Comparison of ENCODE assay signal across 8 cellular contexts in the genomic region with DNA sequence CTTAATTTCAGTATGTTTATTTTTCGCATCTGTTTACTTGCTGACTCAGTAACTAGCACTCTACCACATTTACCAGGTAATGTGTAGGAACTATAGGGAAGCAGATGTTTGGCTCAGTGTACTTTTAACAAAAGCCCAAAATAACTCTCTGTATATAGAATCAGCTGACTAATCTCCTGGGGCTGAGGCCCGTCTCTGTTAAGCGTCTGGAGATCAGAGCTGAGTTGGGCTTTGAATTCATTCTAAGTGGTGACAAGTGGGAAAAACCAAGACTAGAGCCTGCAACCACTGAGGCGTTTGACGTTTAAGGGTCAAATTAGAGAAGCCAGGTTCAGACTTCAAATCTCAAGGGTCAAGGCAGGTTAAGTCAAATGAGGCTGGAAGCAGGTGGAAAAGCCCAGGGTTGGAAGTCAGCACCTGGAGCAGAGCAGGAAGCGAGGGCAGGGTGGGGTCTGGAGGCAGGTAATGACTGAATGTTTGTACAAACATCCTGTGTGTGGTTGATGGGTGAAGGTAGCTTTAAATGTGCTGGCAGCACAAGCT. TPM values are rescaled to one million over a fixed set of nuclear protein-coding genes. Genes with fewer than 3 reads are reported as not detected.
A peak's percentile ranks its signal among the peaks of the same experiment; 100 is the strongest.
DNase-seq lines count a peak whose midpoint lies in the region; ATAC-seq and TF ChIP-seq lines count a peak whose summit lies in the region.

No MANE protein-coding gene starts in this region.

- H3K36me3 ChIP-seq in neutrophil (no peaks in the 10 kb centered on the region), H7 (replicated peaks; ENCODE audit: control insufficient read depth, insufficient read depth, low read length) (no peaks in the 10 kb centered on the region)

- intact Hi-C loops in activated CD4-positive, alpha-beta memory T cell treated with anti-CD3 and anti-CD28 coated beads for 36 hours (cut with micrococcal nuclease) = no loop called here

- H3K4me3 ChIP-seq in neutrophil (ENCODE audit: low read depth in 1 of 2, low read length in 1 of 2) (no peak overlapping the region), H7 (ENCODE audit: insufficient read depth, low read depth, low read length) (no peak overlapping the region)

- no peaks in the 10 kb centered on the region for H3K9me3 ChIP-seq in neutrophil

- H3K4me1 Mint-ChIP-seq in activated CD4-positive, alpha-beta memory T cell treated with anti-CD3 and anti-CD28 coated beads for 36 hours (ENCODE audit: low read depth) = peaks cover 42% of the 10 kb centered on the region

- H3K4me3 Mint-ChIP-seq in activated CD4-positive, alpha-beta memory T cell treated with anti-CD3 and anti-CD28 coated beads for 36 hours = no peak overlapping the region

- no peaks in the 10 kb centered on the region for H3K27me3 Mint-ChIP-seq in activated CD4-positive, alpha-beta memory T cell treated with anti-CD3 and anti-CD28 coated beads for 36 hours

- no peaks in the 10 kb centered on the region for H3K36me3 Mint-ChIP-seq in activated CD4-positive, alpha-beta memory T cell treated with anti-CD3 and anti-CD28 coated beads for 36 hours

- CTCF ChIA-PET in activated CD4-positive, alpha-beta memory T cell treated with anti-CD3 and anti-CD28 coated beads for 36 hours (lab: Charles Lee) = no interaction called here

- H3K27ac Mint-ChIP-seq in activated CD4-positive, alpha-beta memory T cell treated with anti-CD3 and anti-CD28 coated beads for 36 hours = peak overlapping the region; percentile 26

- H3K27ac ChIP-seq in neutrophil = peak overlapping the region; percentile 16
- no peak overlapping the region for H3K27ac ChIP-seq in substantia nigra (ENCODE audit: low read depth, low read length, poor library complexity, severe bottlenecking)

- H3K4me1 ChIP-seq in neutrophil (ENCODE audit: control insufficient read depth in 1 of 2, insufficient read depth in 1 of 2, low read depth in 1 of 2, low read length in 1 of 2) = peaks cover 25 to 44% of the 10 kb centered on the region in 2 experiments

- no peak for ATAC-seq in HG03039 (IDR thresholded peaks at IDR 0.05; ENCODE audit: unreplicated experiment)

- DNase-seq in NCI-H82 (lab: John Stamatoyannopoulos, UW) (peak; percentile 37), NCI-H82 treated with DMSO at 0.1 percent for 48 hours (lab: John Stamatoyannopoulos, UW; ENCODE audit: unreplicated experiment) (no peak), NCI-H146 (lab: John Stamatoyannopoulos, UW) (peak; percentile 85), substantia nigra (lab: John Stamatoyannopoulos, UW) (no peak), H7 (no peak)
- peak; percentile 32 for DNase-seq in activated CD4-positive, alpha-beta memory T cell treated with anti-CD3 and anti-CD28 coated beads for 36 hours

- POLR2A ChIA-PET in activated CD4-positive, alpha-beta memory T cell treated with anti-CD3 and anti-CD28 coated beads for 36 hours (lab: Charles Lee) = interaction anchor here (0.5 to 1.2 kb wide), 2 partner anchors 35 kb away, joined by 3 to 4 read pairs; no protein-coding TSS in a partner anchor

- H3K9me3 Mint-ChIP-seq in activated CD4-positive, alpha-beta memory T cell treated with anti-CD3 and anti-CD28 coated beads for 36 hours = no peaks in the 10 kb centered on the region

- no peaks in the 10 kb centered on the region for H3K27me3 ChIP-seq in neutrophil
- peaks cover 9% of the 10 kb centered on the region; the same call in 1 of the 2 replicates for H3K27me3 ChIP-seq in H7 (ENCODE audit: control insufficient read depth, insufficient read depth, low read length)

- no peak for TF ChIP-seq CTCF in neutrophil (IDR thresholded peaks at IDR 0.05)

RNA-seq across cellular contexts. Expression of a gene that starts 56.8 kb away (rescaled TPM):
- total RNA-seq in activated CD4-positive, alpha-beta memory T cell treated with anti-CD3 and anti-CD28 coated beads for 36 hours = 10 to 100 TPM; 26.5 to 28.0 TPM
- total RNA-seq in H7 (2014; rRNA removed; shearing (Covaris generic)) = 0.63 and 3.4 TPM in 2 replicates

Comparison
In these comparisons a context has a peak if more than half of its experiments do, and no peak if none do; other contexts are left out.
1. DNase-seq: peak in NCI-H82 (single experiment), NCI-H146 (single experiment) and activated CD4-positive, alpha-beta memory T cell treated with anti-CD3 and anti-CD28 coated beads for 36 hours (single experiment); none in NCI-H82 treated with DMSO at 0.1 percent for 48 hours (single experiment), substantia nigra (0 of 49) and H7 (single experiment).